Comparison of ENCODE assay signal across 1 cellular context in the genomic region with DNA sequence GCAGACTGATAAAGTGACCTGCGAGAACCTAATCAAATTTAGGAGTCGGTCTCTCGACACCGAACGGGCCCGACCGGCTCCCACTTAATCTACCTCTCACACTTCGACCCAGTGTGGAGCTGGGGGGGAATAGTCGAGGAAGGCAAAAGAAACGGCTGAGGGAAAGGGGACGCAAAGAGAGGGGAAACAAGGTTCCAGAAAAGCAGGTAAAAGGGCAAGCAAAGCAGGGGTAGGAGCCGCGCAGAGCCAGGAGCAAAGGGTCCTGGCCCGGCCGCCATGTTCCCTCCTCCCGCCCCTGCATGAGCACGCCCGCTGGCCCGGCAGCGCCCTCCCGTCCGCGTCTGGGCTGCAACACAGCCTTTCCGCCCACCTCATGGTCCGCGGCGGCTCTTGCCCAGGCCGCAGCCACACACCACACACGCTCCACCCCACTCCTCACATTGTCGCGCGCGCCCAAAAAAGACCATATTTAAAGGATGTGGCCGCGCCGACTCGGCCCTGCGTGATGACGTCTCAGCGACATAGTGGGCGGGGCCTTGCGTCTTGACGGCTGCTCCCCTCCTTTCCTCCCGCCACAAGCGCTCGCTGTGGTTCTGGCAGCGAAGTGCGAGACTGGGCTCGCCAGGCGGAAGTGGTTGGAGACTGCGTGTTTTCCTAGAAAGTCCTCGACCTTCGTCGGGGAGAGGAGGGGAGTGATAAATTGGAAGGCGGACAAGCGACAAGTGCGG.
TF ChIP-seq lines count a peak whose summit lies in the region.

A gene with protein sequence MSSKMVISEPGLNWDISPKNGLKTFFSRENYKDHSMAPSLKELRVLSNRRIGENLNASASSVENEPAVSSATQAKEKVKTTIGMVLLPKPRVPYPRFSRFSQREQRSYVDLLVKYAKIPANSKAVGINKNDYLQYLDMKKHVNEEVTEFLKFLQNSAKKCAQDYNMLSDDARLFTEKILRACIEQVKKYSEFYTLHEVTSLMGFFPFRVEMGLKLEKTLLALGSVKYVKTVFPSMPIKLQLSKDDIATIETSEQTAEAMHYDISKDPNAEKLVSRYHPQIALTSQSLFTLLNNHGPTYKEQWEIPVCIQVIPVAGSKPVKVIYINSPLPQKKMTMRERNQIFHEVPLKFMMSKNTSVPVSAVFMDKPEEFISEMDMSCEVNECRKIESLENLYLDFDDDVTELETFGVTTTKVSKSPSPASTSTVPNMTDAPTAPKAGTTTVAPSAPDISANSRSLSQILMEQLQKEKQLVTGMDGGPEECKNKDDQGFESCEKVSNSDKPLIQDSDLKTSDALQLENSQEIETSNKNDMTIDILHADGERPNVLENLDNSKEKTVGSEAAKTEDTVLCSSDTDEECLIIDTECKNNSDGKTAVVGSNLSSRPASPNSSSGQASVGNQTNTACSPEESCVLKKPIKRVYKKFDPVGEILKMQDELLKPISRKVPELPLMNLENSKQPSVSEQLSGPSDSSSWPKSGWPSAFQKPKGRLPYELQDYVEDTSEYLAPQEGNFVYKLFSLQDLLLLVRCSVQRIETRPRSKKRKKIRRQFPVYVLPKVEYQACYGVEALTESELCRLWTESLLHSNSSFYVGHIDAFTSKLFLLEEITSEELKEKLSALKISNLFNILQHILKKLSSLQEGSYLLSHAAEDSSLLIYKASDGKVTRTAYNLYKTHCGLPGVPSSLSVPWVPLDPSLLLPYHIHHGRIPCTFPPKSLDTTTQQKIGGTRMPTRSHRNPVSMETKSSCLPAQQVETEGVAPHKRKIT (minus strand): TSS at position 510 of the 728 bp plus-strand sequence. CDS start 1,165 bp downstream, outside the sequence.

TF ChIP-seq in IMR-90, 13 proteins besides CTCF, POLR2A, EP300 and RAD21 (continued from another document):
- TF ChIP-seq, protein P1, sequence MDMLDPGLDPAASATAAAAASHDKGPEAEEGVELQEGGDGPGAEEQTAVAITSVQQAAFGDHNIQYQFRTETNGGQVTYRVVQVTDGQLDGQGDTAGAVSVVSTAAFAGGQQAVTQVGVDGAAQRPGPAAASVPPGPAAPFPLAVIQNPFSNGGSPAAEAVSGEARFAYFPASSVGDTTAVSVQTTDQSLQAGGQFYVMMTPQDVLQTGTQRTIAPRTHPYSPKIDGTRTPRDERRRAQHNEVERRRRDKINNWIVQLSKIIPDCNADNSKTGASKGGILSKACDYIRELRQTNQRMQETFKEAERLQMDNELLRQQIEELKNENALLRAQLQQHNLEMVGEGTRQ (IDR thresholded peaks at IDR 0.05; ENCODE audit: low read depth, low read length), result no peak
- TF ChIP-seq CEBPB (IDR thresholded peaks at IDR 0.05; ENCODE audit: low read depth, low read length), result no peak
- no peak for TF ChIP-seq SMC3 (IDR thresholded peaks at IDR 0.05; ENCODE audit: low read depth, low read length)
- peak; percentile 20 for TF ChIP-seq RCOR1 (IDR thresholded peaks at IDR 0.05; ENCODE audit: insufficient replicate concordance, low read length)
